ENCODE assay signal across 16 cellular contexts in the genomic region with DNA sequence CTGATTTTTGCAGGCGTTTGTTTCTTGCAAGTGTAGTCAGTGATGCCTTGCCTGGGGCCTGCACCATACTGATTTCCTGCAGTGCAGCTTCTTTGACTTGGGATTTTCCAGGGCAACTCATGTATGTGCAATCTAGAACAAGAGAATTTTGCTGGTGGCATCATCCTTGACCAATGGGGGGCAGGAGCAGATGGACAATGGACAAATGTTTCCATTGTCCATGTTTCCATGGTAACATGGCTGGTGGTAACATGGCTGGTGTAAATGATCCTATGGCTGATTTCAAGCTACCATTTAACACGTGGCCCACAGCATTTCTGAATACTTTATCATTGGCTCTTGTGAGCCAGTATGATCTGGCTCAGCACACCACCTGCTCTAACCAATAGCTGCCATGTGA.
DNase-seq lines count a peak whose midpoint lies in the region; ATAC-seq and FAIRE-seq lines count a peak whose summit lies in the region.
"Had no signal": no experiment of that assay in that cellular context is flagged by ENCODE, and none has a peak within 500 bp of the region (broad histone marks: within the 10 kb centered on the region; RNA-seq: fewer than 3 reads in every experiment).

No MANE protein-coding gene starts in this region.

- CTCF ChIA-PET in activated CD8-positive, alpha-beta T cell treated with anti-CD3 and anti-CD28 coated beads, Interleukin-2, amount 10 ng/mL, durations not matched to agents 7 days and 5 days (lab: Charles Lee), result no interaction called here

- no peaks in the 10 kb centered on the region for H3K9me3 Mint-ChIP-seq in activated CD8-positive, alpha-beta T cell treated with anti-CD3 and anti-CD28 coated beads, Interleukin-2, amount 10 ng/mL, durations not matched to agents 7 days and 5 days (ENCODE audit: insufficient read depth)
- H3K9me3 Mint-ChIP-seq: effector memory CD8-positive, alpha-beta T cell had no signal

- no peak for FAIRE-seq in RCC 7860 (lab: Jason Lieb, UNC)

- no peaks in the 10 kb centered on the region for H3K4me1 Mint-ChIP-seq in activated CD8-positive, alpha-beta T cell treated with anti-CD3 and anti-CD28 coated beads, Interleukin-2, amount 10 ng/mL, durations not matched to agents 7 days and 5 days (ENCODE audit: low read depth)

- peak in 2 of 3 experiments; percentile 12 to 62 for DNase-seq in NCI-H1417 (lab: John Stamatoyannopoulos, UW)
- DNase-seq in NCI-H1417 treated with DMSO at 0.1 percent for 48 hours (lab: John Stamatoyannopoulos, UW), result no peak
- peak; percentile 21 for DNase-seq in RCC 7860 (ENCODE audit: low spot score)
- DNase-seq in globus pallidus (ENCODE audit: low spot score), result peak; percentile 84
- DNase-seq in renal cortical epithelial cell (ENCODE audit: low read depth), result peak; percentile 55
- no peak for DNase-seq in NCI-H187 (lab: John Stamatoyannopoulos, UW)
- no peak for DNase-seq in D341Med (ENCODE audit: low spot score)
- no peak for DNase-seq in activated CD8-positive, alpha-beta T cell treated with anti-CD3 and anti-CD28 coated beads, Interleukin-2, amount 10 ng/mL, durations not matched to agents 7 days and 5 days
- DNase-seq: 8988T; activated CD4-positive, alpha-beta T cell treated with anti-CD3 and anti-CD28 coated beads for 4 hours; activated T-cell treated with anti-CD3 and anti-CD28 coated beads, Interleukin-2, amount 50 U/mL, for 48 hours; aorta; effector memory CD8-positive, alpha-beta T cell; NCI-H1105 treated with DMSO at 0.1 percent for 48 hours; spleen; T-helper 1 cell had no signal

- POLR2A ChIA-PET in activated CD8-positive, alpha-beta T cell treated with anti-CD3 and anti-CD28 coated beads, Interleukin-2, amount 10 ng/mL, durations not matched to agents 7 days and 5 days (lab: Charles Lee), result no interaction called here

- no peak overlapping the region for H3K4me3 Mint-ChIP-seq in activated CD8-positive, alpha-beta T cell treated with anti-CD3 and anti-CD28 coated beads, Interleukin-2, amount 10 ng/mL, durations not matched to agents 7 days and 5 days
- H3K4me3 Mint-ChIP-seq: effector memory CD8-positive, alpha-beta T cell had no signal

- no peak overlapping the region for H3K27ac Mint-ChIP-seq in activated CD8-positive, alpha-beta T cell treated with anti-CD3 and anti-CD28 coated beads, Interleukin-2, amount 10 ng/mL, durations not matched to agents 7 days and 5 days
- H3K27ac Mint-ChIP-seq: effector memory CD8-positive, alpha-beta T cell had no signal

- no peaks in the 10 kb centered on the region for H3K36me3 Mint-ChIP-seq in activated CD8-positive, alpha-beta T cell treated with anti-CD3 and anti-CD28 coated beads, Interleukin-2, amount 10 ng/mL, durations not matched to agents 7 days and 5 days (ENCODE audit: low read depth)

- no peaks in the 10 kb centered on the region for H3K27me3 Mint-ChIP-seq in activated CD8-positive, alpha-beta T cell treated with anti-CD3 and anti-CD28 coated beads, Interleukin-2, amount 10 ng/mL, durations not matched to agents 7 days and 5 days (ENCODE audit: low read depth)

- no peak for ATAC-seq in activated CD8-positive, alpha-beta T cell treated with anti-CD3 and anti-CD28 coated beads, Interleukin-2, amount 10 ng/mL, durations not matched to agents 7 days and 5 days
- ATAC-seq: effector memory CD8-positive, alpha-beta T cell had no signal

Comparison
In these comparisons a context has a peak if more than half of its experiments do, and no peak if none do; other contexts are left out.
1. DNase-seq: peak in NCI-H1417 (2 of 3), RCC 7860 (single experiment), globus pallidus (single experiment) and renal cortical epithelial cell (single experiment); none in NCI-H1417 treated with DMSO at 0.1 percent for 48 hours (single experiment), NCI-H187 (0 of 2), D341Med (single experiment) and activated CD8-positive, alpha-beta T cell treated with anti-CD3 and anti-CD28 coated beads, Interleukin-2, amount 10 ng/mL, durations not matched to agents 7 days and 5 days (single experiment).